ENCODE assay signal across 1 cellular context in the genomic region with DNA sequence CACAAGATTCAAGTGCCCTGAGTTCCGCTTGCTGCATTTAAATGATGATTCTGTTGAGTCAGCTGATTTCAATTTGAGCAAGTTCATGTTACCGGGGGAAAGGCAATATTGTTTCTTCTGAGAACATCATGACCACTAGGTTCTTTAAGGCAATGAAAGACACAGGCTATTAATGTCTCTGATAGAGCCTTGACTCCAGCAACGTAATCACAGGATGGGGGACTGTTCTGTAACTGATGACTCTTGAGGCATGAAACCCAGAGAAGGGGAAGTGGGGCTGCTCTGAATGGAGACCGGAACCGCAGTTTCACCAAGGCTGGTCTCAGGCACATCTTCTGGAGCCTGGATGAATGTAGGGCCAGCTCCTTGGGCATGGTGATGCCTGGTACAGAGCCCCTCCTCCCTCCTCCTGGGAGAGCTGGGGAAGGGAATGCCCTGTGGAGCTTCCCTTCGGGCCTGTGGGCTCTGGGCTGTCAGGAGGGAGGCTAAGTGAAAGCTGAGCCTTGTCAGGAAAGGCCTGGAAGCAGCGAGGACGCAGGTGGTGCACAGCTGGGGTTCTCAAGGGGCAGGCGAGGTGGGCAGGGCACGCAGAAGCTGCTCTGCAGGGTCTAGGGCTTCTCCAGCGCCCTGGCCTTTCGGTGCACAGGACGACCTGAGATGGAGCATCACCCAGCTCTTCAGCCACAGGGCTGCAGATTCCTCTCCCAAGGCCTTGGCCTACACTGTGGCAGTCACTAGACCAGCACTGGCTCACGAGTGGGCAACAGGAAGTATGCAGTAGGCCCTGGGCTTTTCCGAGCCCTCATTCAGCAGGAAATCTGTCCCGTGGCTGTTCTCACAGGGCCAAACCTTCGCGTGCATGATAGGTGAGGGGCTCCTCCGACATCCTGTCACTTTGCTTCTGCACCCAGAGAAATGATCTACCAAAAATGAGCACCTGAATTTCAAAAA.
TF ChIP-seq lines count a peak whose summit lies in the region.

No MANE protein-coding gene starts in this region.

TF ChIP-seq in GM12878, 131 proteins besides CTCF, POLR2A, EP300 and RAD21 (continued from another document):
- TF ChIP-seq CREB1 (IDR thresholded peaks at IDR 0.05; ENCODE audit: low read depth) (peak; percentile 47; the same call in 1 of the 2 replicates), EGR1 (IDR thresholded peaks at IDR 0.05; ENCODE audit: borderline replicate concordance in 1 of 2, low read depth in 2 of 2, low read length in 2 of 2) (no peak), CBFB (IDR thresholded peaks at IDR 0.05; ENCODE audit: low read depth) (peak; percentile 49; the same call in 1 of the 2 replicates), PAX5 (IDR thresholded peaks at IDR 0.05; ENCODE audit: borderline replicate concordance, low read depth, low read length) (peak; percentile 62; the same call in 1 of the 2 replicates), YY1 (IDR thresholded peaks at IDR 0.05; ENCODE audit: low read depth, low read length) (0 out of 2 replicates have a peak, but pooled peaks have one; percentile 39), ETV6 (conservative IDR thresholded peaks at IDR 0.05 in 1 of 2, IDR thresholded peaks at IDR 0.05 in 1 of 2; ENCODE audit: borderline replicate concordance in 1 of 2, low read depth in 1 of 2) (peak in 1 of 2 experiments; percentile 67; a peak in 2 of 4 replicates), BCL11A (IDR thresholded peaks at IDR 0.05; ENCODE audit: low read depth, low read length) (0 out of 2 replicates have a peak, but pooled peaks have one; percentile 44), RUNX3 (IDR thresholded peaks at IDR 0.05; ENCODE audit: low read length) (peak; percentile 88), STAT3 (IDR thresholded peaks at IDR 0.05; ENCODE audit: low read depth, low read length) (no peak), CREM (IDR thresholded peaks at IDR 0.05; ENCODE audit: low read depth) (peak; percentile 44; the same call in 1 of the 2 replicates), BHLHE40 (IDR thresholded peaks at IDR 0.05; ENCODE audit: borderline replicate concordance in 1 of 2, low read depth in 2 of 2, low read length in 1 of 2) (peak in 1 of 2 experiments; percentile 12; a peak in 1 of 4 replicates), ATF7 (IDR thresholded peaks at IDR 0.05; ENCODE audit: low read depth) (peak; percentile 51; the same call in 1 of the 2 replicates), BRCA1 (IDR thresholded peaks at IDR 0.05; ENCODE audit: low read depth, low read length) (no peak), NR2C2 (IDR thresholded peaks at IDR 0.05; ENCODE audit: borderline replicate concordance, control insufficient read depth, insufficient read length, low read depth) (no peak), TAF1 (IDR thresholded peaks at IDR 0.05; ENCODE audit: borderline replicate concordance, low read depth, low read length) (no peak), FOXK2 (IDR thresholded peaks at IDR 0.05) (no peak), JUNB (IDR thresholded peaks at IDR 0.05) (peak; percentile 71), IKZF1 (conservative IDR thresholded peaks at IDR 0.05) (peak; percentile 55), EED (IDR thresholded peaks at IDR 0.05; ENCODE audit: low read depth) (peak; percentile 90), NFIC (IDR thresholded peaks at IDR 0.05; ENCODE audit: low read depth, low read length) (peak; percentile 57; the same call in 1 of the 2 replicates), POU2F2 (IDR thresholded peaks at IDR 0.05; ENCODE audit: borderline replicate concordance, low read depth, low read length) (0 out of 3 replicates have a peak, but pooled peaks have one; percentile 47), IRF4 (IDR thresholded peaks at IDR 0.05; ENCODE audit: low read depth, low read length) (peak; percentile 65; the same call in 1 of the 2 replicates), TCF12 (IDR thresholded peaks at IDR 0.05; ENCODE audit: low read depth, low read length) (no peak; the same call in 1 of the 2 replicates), IKZF2 (IDR thresholded peaks at IDR 0.05) (peak; percentile 54 to 77; a peak in 3 of 4 replicates), SPI1 (IDR thresholded peaks at IDR 0.05; ENCODE audit: borderline replicate concordance, insufficient read depth, low read depth, low read length) (peak; percentile 98), FOXM1 (IDR thresholded peaks at IDR 0.05; ENCODE audit: low read depth, low read length) (0 out of 2 replicates have a peak, but pooled peaks have one; percentile 22), RCOR1 (conservative IDR thresholded peaks at IDR 0.05; ENCODE audit: low read depth, low read length) (no peak)
- TF ChIP-seq, protein P1, sequence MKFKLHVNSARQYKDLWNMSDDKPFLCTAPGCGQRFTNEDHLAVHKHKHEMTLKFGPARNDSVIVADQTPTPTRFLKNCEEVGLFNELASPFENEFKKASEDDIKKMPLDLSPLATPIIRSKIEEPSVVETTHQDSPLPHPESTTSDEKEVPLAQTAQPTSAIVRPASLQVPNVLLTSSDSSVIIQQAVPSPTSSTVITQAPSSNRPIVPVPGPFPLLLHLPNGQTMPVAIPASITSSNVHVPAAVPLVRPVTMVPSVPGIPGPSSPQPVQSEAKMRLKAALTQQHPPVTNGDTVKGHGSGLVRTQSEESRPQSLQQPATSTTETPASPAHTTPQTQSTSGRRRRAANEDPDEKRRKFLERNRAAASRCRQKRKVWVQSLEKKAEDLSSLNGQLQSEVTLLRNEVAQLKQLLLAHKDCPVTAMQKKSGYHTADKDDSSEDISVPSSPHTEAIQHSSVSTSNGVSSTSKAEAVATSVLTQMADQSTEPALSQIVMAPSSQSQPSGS (IDR thresholded peaks at IDR 0.05; ENCODE audit: low read length) = peak; percentile 48; the same call in 1 of the 2 replicates
- TF ChIP-seq, protein P2, sequence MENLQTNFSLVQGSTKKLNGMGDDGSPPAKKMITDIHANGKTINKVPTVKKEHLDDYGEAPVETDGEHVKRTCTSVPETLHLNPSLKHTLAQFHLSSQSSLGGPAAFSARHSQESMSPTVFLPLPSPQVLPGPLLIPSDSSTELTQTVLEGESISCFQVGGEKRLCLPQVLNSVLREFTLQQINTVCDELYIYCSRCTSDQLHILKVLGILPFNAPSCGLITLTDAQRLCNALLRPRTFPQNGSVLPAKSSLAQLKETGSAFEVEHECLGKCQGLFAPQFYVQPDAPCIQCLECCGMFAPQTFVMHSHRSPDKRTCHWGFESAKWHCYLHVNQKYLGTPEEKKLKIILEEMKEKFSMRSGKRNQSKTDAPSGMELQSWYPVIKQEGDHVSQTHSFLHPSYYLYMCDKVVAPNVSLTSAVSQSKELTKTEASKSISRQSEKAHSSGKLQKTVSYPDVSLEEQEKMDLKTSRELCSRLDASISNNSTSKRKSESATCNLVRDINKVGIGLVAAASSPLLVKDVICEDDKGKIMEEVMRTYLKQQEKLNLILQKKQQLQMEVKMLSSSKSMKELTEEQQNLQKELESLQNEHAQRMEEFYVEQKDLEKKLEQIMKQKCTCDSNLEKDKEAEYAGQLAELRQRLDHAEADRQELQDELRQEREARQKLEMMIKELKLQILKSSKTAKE (IDR thresholded peaks at IDR 0.05; ENCODE audit: low read depth, poor library complexity, severe bottlenecking) = no peak
